In the genomic region with DNA sequence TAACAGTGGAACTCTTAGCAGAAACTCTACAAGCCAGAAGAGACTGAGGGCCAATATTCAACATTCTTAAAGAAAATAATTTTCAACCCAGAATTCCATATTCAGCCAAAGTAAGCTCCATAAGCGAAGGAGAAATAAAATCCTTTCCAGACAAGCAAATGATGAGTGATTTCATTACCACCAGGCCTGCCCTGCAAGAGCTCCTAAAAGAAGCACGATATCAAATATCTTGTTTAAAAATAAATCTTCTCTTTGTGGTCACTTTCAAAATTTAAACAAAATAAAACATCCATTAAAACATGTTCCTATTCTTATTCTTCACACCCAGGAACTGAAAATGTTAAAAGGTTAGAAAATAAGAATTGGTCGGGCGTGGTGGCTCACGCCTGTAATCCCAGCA, we compare ENCODE assay signal across 23 cellular contexts. TPM values are rescaled to one million over a fixed set of nuclear protein-coding genes. Genes with fewer than 3 reads are reported as not detected.
DNase-seq lines count a peak whose midpoint lies in the region; ATAC-seq, FAIRE-seq and TF ChIP-seq lines count a peak whose summit lies in the region.
"Had no signal": no experiment of that assay in that cellular context is flagged by ENCODE, and none has a peak within 500 bp of the region (broad histone marks: within the 10 kb centered on the region; RNA-seq: fewer than 3 reads in every experiment).

No MANE protein-coding gene starts in this region.

- DNase-seq in LHCN-M2 (ENCODE audit: low read depth) (peak; percentile 67), naive B cell (no peak), HCEC 1CT (no peak), nephron progenitor cell (no peak), RCC 7860 (ENCODE audit: low spot score) (no peak), ovary (no peak)
- DNase-seq: CD8-positive, alpha-beta memory T cell; DMS 273 treated with DMSO at 0.1 percent for 48 hours; DMS79; GF-D8; KBM-7; NCI-H1048; NCI-H1417; NCI-H1694; NCI-H2029 treated with DMSO at 0.1 percent for 48 hours; NCI-H446 treated with DMSO at 0.1 percent for 48 hours; NCI-H526 treated with DMSO at 0.1 percent for 48 hours; SHP77 had no signal

- no peaks in the 10 kb centered on the region for H3K36me3 ChIP-seq in ovary

- TF ChIP-seq CTCF in nephron progenitor cell (IDR thresholded peaks at IDR 0.05) (no peak), ovary (IDR thresholded peaks at IDR 0.05) (no peak)

- TF ChIP-seq EP300 in ovary (IDR thresholded peaks at IDR 0.05) = no peak

- no peak for ATAC-seq in naive B cell (ENCODE audit: low read depth in 2 of 2)
- ATAC-seq: HepG2 had no signal

- H3K9me3 ChIP-seq in ovary = no peaks in the 10 kb centered on the region

- no peak overlapping the region for H3K4me3 ChIP-seq in ovary

- no peak overlapping the region for H3K27ac ChIP-seq in ovary
- H3K27ac ChIP-seq: C4-2B, RWPE1 had no signal

- intact Hi-C loops in dendritic cell treated with granulocyte-macrophage colony-stimulating factor and Interleukin-4, amounts not matched to agents 40 ng/mL and 50 ng/mL, for 4 days (cut with micrococcal nuclease) = no loop called here
- intact Hi-C loops in ovary (cut with DNase I) = no loop called here

- TF ChIP-seq POLR2A in ovary (IDR thresholded peaks at IDR 0.05) = no peak

- H3K4me1 Mint-ChIP-seq in dendritic cell treated with granulocyte-macrophage colony-stimulating factor and Interleukin-4, amounts not matched to agents 40 ng/mL and 50 ng/mL, for 4 days (ENCODE audit: low read depth) = peaks cover 75% of the 10 kb centered on the region
- H3K4me1 Mint-ChIP-seq in naive B cell (peaks cover 66 to 83% (median 75%) of the 10 kb centered on the region in 3 donors), nephron progenitor cell (no peaks in the 10 kb centered on the region)

- no peaks in the 10 kb centered on the region for H3K27me3 Mint-ChIP-seq in dendritic cell treated with granulocyte-macrophage colony-stimulating factor and Interleukin-4, amounts not matched to agents 40 ng/mL and 50 ng/mL, for 4 days
- no peaks in the 10 kb centered on the region for H3K27me3 Mint-ChIP-seq in naive B cell
- H3K27me3 Mint-ChIP-seq in nephron progenitor cell (ENCODE audit: low read depth, poor library complexity) = no peaks in the 10 kb centered on the region
- H3K27me3 Mint-ChIP-seq: CD8-positive, alpha-beta memory T cell had no signal

- no peak for FAIRE-seq in RCC 7860 (lab: Jason Lieb, UNC)
- FAIRE-seq: GM12892, HepG2 had no signal

- peak overlapping the region; percentile 16 for H3K27ac Mint-ChIP-seq in dendritic cell treated with granulocyte-macrophage colony-stimulating factor and Interleukin-4, amounts not matched to agents 40 ng/mL and 50 ng/mL, for 4 days
- H3K27ac Mint-ChIP-seq in naive B cell (peak overlapping the region in 3 of 6 donors; percentile 28 to 86 (median 63)), nephron progenitor cell (no peak overlapping the region)

- peaks cover 7% of the 10 kb centered on the region for H3K36me3 Mint-ChIP-seq in dendritic cell treated with granulocyte-macrophage colony-stimulating factor and Interleukin-4, amounts not matched to agents 40 ng/mL and 50 ng/mL, for 4 days (ENCODE audit: low read depth)
- H3K36me3 Mint-ChIP-seq in naive B cell = peaks cover 6 to 26% of the 10 kb centered on the region in 2 donors
- peaks cover 74% of the 10 kb centered on the region for H3K36me3 Mint-ChIP-seq in nephron progenitor cell (ENCODE audit: low read depth)

- H3K4me1 ChIP-seq in ovary (ENCODE audit: insufficient read depth) = no peaks in the 10 kb centered on the region

- 84 to 88% (median 86%) methylated on average over 5 of the region's 5 CpGs for WGBS in ovary, 3 donors

- no peaks in the 10 kb centered on the region for H3K27me3 ChIP-seq in ovary

- peaks cover 10% of the 10 kb centered on the region for H3K9me3 Mint-ChIP-seq in dendritic cell treated with granulocyte-macrophage colony-stimulating factor and Interleukin-4, amounts not matched to agents 40 ng/mL and 50 ng/mL, for 4 days
- H3K9me3 Mint-ChIP-seq in naive B cell = peaks cover 0 to 16% (median 8%) of the 10 kb centered on the region in 7 donors
- peaks cover 67% of the 10 kb centered on the region for H3K9me3 Mint-ChIP-seq in nephron progenitor cell
- H3K9me3 Mint-ChIP-seq: CD8-positive, alpha-beta memory T cell had no signal

- H3K4me3 Mint-ChIP-seq in dendritic cell treated with granulocyte-macrophage colony-stimulating factor and Interleukin-4, amounts not matched to agents 40 ng/mL and 50 ng/mL, for 4 days = no peak overlapping the region
- H3K4me3 Mint-ChIP-seq in naive B cell (peak overlapping the region in 6 of 8 donors; percentile 26 to 81 (median 52)), nephron progenitor cell (no peak overlapping the region)

RNA-seq across cellular contexts. Expression of a gene that starts 13.7 kb away (rescaled TPM):
- 87.2 and 138 TPM in 2 replicates for total RNA-seq in LHCN-M2 (2014; rRNA removed)
- polyA plus RNA-seq in LHCN-M2 (2012) = 24.0 TPM
- 10 to 100 TPM; 36.0 to 51.4 (median 40.0) TPM for polyA plus RNA-seq in naive B cell (ENCODE audit: low read depth in 6 of 6)
- total RNA-seq in ovary = 10 to 100 TPM; 23.2 to 82.1 (median 32.8) TPM
- 10 to 100 TPM; 25.8 to 31.4 TPM for polyA plus RNA-seq in ovary

Comparison
In these comparisons a context has a peak if more than half of its experiments do, and no peak if none do; other contexts are left out.
1. H3K4me3 Mint-ChIP-seq: peak in naive B cell (6 of 8); none in dendritic cell treated with granulocyte-macrophage colony-stimulating factor and Interleukin-4, amounts not matched to agents 40 ng/mL and 50 ng/mL, for 4 days (single experiment) and nephron progenitor cell (single experiment).